ENCODE assay signal across 16 cellular contexts in the genomic region with DNA sequence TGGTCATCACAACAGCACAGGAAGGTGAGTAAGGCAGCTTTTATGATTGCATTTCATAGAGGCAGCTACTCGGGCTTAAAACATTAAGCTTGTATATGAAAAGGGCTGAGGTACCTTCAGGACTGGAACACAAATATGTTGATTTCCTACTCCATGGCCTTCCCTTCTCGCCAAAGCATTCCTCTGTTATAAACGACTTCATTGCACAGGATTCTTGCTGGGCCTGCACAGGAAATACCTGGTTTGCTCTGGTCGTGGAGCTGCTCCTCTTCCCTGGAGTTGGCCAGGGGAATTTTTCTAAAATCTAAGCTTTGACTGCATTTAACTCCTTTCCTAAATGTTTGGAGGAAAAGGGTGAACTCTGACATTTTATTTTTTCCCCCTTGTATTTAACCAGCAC. TPM values are rescaled to one million over a fixed set of nuclear protein-coding genes. Genes with fewer than 3 reads are reported as not detected.
DNase-seq lines count a peak whose midpoint lies in the region; ATAC-seq and TF ChIP-seq lines count a peak whose summit lies in the region.
"Had no signal": no experiment of that assay in that cellular context is flagged by ENCODE, and none has a peak within 500 bp of the region (broad histone marks: within the 10 kb centered on the region; RNA-seq: fewer than 3 reads in every experiment).

No MANE protein-coding gene starts in this region.

- TF ChIP-seq CTCF in AG10803 (conservative IDR thresholded peaks at IDR 0.05; ENCODE audit: low read length) = no peak

- no peak overlapping the region for H3K4ac ChIP-seq in trophoblast cell (ENCODE audit: low read depth, low read length)

- no peak overlapping the region for H2AFZ ChIP-seq in trophoblast cell (ENCODE audit: insufficient read depth, low read length, poor library complexity)

- H3K4me3 ChIP-seq in AG10803 (ENCODE audit: low read length) (no peak overlapping the region), trophoblast cell (ENCODE audit: low read depth, low read length) (no peak overlapping the region)
- H3K4me3 ChIP-seq: K562 had no signal

- peaks cover 0 to 2% of the 10 kb centered on the region in 2 experiments for H3K36me3 ChIP-seq in trophoblast cell (ENCODE audit: control insufficient read depth in 1 of 2, insufficient read depth in 2 of 2, low read length in 2 of 2)

- H3K18ac ChIP-seq in trophoblast cell (ENCODE audit: low read length) = no peak overlapping the region

- H2AK5ac ChIP-seq in trophoblast cell (ENCODE audit: low read length) = no peak overlapping the region

- no peak overlapping the region for H3K9ac ChIP-seq in trophoblast cell (ENCODE audit: low read length)

- no peak overlapping the region for H3K23ac ChIP-seq in trophoblast cell (ENCODE audit: low read length)

- WGBS in trophoblast cell (ENCODE audit: extremely low coverage, insufficient coverage, insufficient read length) = no CpG with 5 or more reads among the region's 4 CpGs

- no peak overlapping the region for H4K91ac ChIP-seq in trophoblast cell (ENCODE audit: low read depth, low read length)

- H2BK120ac ChIP-seq in trophoblast cell (ENCODE audit: insufficient read depth, low read length, poor library complexity) = no peak overlapping the region

- ATAC-seq in GM19467 (IDR thresholded peaks at IDR 0.05; ENCODE audit: unreplicated experiment) (no peak), GM19397 (IDR thresholded peaks at IDR 0.05; ENCODE audit: unreplicated experiment) (no peak)
- ATAC-seq: K562 had no signal

- DNase-seq in AG10803 (ENCODE audit: low read depth) (peak; percentile 24), NCI-H226 (peak; percentile 25), dermis blood vessel endothelial cell (peak; percentile 24), trophoblast cell (peak; percentile 31 to 64), foreskin melanocyte (no peak)
- DNase-seq: C1 segment of cervical spinal cord; DND-41; GF-D8; HCEC 1CT; NCI-H187; NK-92 treated with Interleukin-12 subunit alpha and Interleukin-12 subunit beta, amount 100 ng/mL, for 24 hours; RPMI8226 had no signal

- H4K8ac ChIP-seq in trophoblast cell (ENCODE audit: low read depth, low read length) = no peak overlapping the region

- H3K79me1 ChIP-seq in trophoblast cell (ENCODE audit: low read length) = peaks cover 12% of the 10 kb centered on the region

- H3K79me2 ChIP-seq in trophoblast cell (ENCODE audit: control insufficient read depth, insufficient read depth, low read length, poor library complexity) = no peaks in the 10 kb centered on the region

- H2BK5ac ChIP-seq in trophoblast cell (ENCODE audit: low read depth, low read length, poor library complexity) = no peak overlapping the region

- H3K4me2 ChIP-seq in trophoblast cell (ENCODE audit: low read length) = no peak overlapping the region

- H2BK12ac ChIP-seq in trophoblast cell (ENCODE audit: low read length) = no peak overlapping the region

- H3K9me3 ChIP-seq in trophoblast cell (ENCODE audit: insufficient read depth, low read depth, low read length) = no peaks in the 10 kb centered on the region

- peaks cover 3 to 15% of the 10 kb centered on the region in 2 experiments for H3K4me1 ChIP-seq in trophoblast cell (ENCODE audit: control insufficient read depth in 1 of 2, insufficient read depth in 2 of 2, low read length in 2 of 2)

- H3K27me3 ChIP-seq in trophoblast cell (ENCODE audit: insufficient read depth, low read length) = no peaks in the 10 kb centered on the region

- H4K12ac ChIP-seq in trophoblast cell (ENCODE audit: low read depth, low read length) = no peak overlapping the region

- H3K14ac ChIP-seq in trophoblast cell (ENCODE audit: low read length) = no peak overlapping the region

- peak overlapping the region; percentile 54 for H3K27ac ChIP-seq in trophoblast cell (ENCODE audit: low read depth, low read length)

RNA-seq across cellular contexts. Expression of gene CHD9, which starts 49.0 kb away (rescaled TPM):
- total RNA-seq in dermis blood vessel endothelial cell = 51.1 and 95.0 TPM in 2 replicates
- polyA plus RNA-seq in trophoblast cell (2013) = 16.0 and 18.3 TPM in 2 replicates

RNA-seq across cellular contexts. Expression of gene CHD9NB, which starts 51.1 kb away (rescaled TPM):
- 0.65 and 1.9 TPM in 2 replicates for total RNA-seq in dermis blood vessel endothelial cell
- 0.68 and 0.71 TPM in 2 replicates for polyA plus RNA-seq in trophoblast cell (2013)
- total RNA-seq: OCI-LY7 had no signal
